Comparison of ENCODE assay signal across 1 cellular context in the genomic region with DNA sequence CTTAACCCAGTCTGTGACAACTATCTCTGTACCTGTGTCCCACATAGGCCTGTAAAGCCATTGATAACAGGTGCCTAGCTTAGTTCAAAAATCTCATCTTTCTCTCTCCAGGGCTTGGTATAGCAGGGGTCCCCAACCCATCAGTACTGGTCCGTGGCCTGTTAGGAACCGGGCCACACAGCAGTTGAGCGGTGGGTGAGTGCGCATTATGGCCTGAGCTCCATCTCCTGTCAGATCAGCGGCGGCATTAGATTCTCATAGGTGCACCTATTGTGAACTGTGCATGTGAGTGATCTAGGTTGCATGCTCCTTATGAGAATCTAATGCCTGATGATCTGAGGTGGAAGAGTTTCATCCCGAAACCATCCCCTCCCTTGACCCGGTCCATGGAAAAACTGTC.
TF ChIP-seq lines count a peak whose summit lies in the region.

No MANE protein-coding gene starts in this region.

TF ChIP-seq in HepG2, 621 proteins besides CTCF, POLR2A, EP300 and RAD21:
- TF ChIP-seq ZNF501 (CRISPR knock-in tag; IDR thresholded peaks at IDR 0.05), result peak; percentile 62
- TF ChIP-seq, protein P1, sequence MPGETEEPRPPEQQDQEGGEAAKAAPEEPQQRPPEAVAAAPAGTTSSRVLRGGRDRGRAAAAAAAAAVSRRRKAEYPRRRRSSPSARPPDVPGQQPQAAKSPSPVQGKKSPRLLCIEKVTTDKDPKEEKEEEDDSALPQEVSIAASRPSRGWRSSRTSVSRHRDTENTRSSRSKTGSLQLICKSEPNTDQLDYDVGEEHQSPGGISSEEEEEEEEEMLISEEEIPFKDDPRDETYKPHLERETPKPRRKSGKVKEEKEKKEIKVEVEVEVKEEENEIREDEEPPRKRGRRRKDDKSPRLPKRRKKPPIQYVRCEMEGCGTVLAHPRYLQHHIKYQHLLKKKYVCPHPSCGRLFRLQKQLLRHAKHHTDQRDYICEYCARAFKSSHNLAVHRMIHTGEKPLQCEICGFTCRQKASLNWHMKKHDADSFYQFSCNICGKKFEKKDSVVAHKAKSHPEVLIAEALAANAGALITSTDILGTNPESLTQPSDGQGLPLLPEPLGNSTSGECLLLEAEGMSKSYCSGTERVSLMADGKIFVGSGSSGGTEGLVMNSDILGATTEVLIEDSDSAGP (CRISPR knock-in tag; IDR thresholded peaks at IDR 0.05; ENCODE audit: borderline replicate concordance), result 0 out of 2 replicates have a peak, but pooled peaks have one; percentile 15
- TF ChIP-seq, protein P2, sequence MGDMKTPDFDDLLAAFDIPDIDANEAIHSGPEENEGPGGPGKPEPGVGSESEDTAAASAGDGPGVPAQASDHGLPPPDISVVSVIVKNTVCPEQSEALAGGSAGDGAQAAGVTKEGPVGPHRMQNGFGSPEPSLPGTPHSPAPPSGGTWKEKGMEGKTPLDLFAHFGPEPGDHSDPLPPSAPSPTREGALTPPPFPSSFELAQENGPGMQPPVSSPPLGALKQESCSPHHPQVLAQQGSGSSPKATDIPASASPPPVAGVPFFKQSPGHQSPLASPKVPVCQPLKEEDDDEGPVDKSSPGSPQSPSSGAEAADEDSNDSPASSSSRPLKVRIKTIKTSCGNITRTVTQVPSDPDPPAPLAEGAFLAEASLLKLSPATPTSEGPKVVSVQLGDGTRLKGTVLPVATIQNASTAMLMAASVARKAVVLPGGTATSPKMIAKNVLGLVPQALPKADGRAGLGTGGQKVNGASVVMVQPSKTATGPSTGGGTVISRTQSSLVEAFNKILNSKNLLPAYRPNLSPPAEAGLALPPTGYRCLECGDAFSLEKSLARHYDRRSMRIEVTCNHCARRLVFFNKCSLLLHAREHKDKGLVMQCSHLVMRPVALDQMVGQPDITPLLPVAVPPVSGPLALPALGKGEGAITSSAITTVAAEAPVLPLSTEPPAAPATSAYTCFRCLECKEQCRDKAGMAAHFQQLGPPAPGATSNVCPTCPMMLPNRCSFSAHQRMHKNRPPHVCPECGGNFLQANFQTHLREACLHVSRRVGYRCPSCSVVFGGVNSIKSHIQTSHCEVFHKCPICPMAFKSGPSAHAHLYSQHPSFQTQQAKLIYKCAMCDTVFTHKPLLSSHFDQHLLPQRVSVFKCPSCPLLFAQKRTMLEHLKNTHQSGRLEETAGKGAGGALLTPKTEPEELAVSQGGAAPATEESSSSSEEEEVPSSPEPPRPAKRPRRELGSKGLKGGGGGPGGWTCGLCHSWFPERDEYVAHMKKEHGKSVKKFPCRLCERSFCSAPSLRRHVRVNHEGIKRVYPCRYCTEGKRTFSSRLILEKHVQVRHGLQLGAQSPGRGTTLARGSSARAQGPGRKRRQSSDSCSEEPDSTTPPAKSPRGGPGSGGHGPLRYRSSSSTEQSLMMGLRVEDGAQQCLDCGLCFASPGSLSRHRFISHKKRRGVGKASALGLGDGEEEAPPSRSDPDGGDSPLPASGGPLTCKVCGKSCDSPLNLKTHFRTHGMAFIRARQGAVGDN (CRISPR knock-in tag; IDR thresholded peaks at IDR 0.05), result 0 out of 2 replicates have a peak, but pooled peaks have one; percentile 17
- TF ChIP-seq ELF4 (CRISPR knock-in tag; IDR thresholded peaks at IDR 0.05; ENCODE audit: borderline replicate concordance), result no peak
- 0 out of 2 replicates have a peak, but pooled peaks have one; percentile 61 for TF ChIP-seq ZNF572 (CRISPR knock-in tag; IDR thresholded peaks at IDR 0.05)
- TF ChIP-seq, protein P3, sequence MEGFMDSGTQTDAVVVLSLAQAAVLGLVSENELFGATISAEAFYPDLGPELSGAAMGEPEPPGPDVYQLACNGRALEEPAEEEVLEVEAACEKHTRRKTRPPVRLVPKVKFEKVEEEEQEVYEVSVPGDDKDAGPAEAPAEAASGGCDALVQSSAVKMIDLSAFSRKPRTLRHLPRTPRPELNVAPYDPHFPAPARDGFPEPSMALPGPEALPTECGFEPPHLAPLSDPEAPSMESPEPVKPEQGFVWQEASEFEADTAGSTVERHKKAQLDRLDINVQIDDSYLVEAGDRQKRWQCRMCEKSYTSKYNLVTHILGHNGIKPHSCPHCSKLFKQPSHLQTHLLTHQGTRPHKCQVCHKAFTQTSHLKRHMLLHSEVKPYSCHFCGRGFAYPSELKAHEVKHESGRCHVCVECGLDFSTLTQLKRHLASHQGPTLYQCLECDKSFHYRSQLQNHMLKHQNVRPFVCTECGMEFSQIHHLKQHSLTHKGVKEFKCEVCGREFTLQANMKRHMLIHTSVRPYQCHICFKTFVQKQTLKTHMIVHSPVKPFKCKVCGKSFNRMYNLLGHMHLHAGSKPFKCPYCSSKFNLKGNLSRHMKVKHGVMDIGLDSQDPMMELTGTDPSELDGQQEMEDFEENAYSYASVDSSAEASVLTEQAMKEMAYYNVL (CRISPR knock-in tag; IDR thresholded peaks at IDR 0.05; ENCODE audit: borderline replicate concordance), result no peak
